In the genomic region with DNA sequence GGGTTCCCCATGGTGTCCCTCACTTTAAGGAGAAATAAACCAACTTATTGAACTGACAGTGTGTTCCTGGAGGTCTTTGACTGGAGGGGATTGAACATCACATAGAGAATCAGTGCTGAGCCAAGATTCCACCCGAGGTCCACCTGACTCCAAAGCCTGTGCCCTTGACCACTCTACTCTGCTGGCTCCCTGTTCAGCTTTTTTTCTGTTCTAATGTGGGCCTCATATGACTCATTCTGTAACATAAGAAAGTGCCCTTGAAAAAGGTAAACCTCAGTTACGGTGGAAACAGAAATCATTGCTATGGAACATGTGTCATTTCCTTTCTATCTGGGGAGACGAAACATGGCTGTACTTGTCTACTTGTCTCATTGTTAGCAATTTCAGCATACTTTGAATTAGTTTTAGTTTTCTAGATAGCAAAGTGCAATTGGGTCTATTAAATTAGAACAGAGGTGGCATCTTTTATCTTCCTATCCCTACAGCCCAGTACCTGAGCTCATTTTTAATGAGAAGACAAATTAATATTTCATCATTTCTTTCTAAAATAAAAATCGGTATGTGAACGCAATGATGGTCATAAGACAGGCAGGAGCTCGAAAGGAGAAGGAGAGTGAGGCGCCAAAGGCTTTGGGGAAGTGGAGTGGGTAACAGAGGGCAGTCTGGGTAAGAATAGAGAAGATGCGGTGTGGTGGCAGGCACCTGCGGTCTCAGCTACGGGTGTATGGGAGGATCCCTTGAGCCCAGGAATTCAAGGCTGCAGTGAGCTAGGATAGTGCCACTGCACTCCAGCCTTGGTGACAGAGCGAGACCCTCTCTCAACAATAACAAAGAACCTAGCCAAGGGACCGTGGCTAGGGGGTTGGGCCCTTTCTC, we compare ENCODE assay signal across 8 cellular contexts. TPM values are rescaled to one million over a fixed set of nuclear protein-coding genes. Genes with fewer than 3 reads are reported as not detected.
A peak's percentile ranks its signal among the peaks of the same experiment; 100 is the strongest.
DNase-seq lines count a peak whose midpoint lies in the region; ATAC-seq and TF ChIP-seq lines count a peak whose summit lies in the region.

No MANE protein-coding gene starts in this region.

- H2BK120ac ChIP-seq in mesenchymal stem cell (ENCODE audit: low read depth, low read length) = no peak overlapping the region

- H3K23ac ChIP-seq in mesenchymal stem cell (ENCODE audit: low read length in 2 of 2) = no peak overlapping the region

- no peaks in the 10 kb centered on the region for H3K27me3 ChIP-seq in mesenchymal stem cell (ENCODE audit: control insufficient read depth in 1 of 2, insufficient read depth in 1 of 2, low read length in 2 of 2)
- peaks cover 17% of the 10 kb centered on the region for H3K27me3 ChIP-seq in effector memory CD4-positive, alpha-beta T cell (replicated peaks; ENCODE audit: control insufficient read depth, insufficient read depth, low read length, poor library complexity, severe bottlenecking)

- no peaks in the 10 kb centered on the region for H3K9me3 Mint-ChIP-seq in activated naive CD8-positive, alpha-beta T cell (ENCODE audit: low read depth)

- peak overlapping the region in 1 of 2 experiments; percentile 45 for H2BK12ac ChIP-seq in mesenchymal stem cell (ENCODE audit: low read length in 2 of 2)

- H3K27ac Mint-ChIP-seq in activated naive CD8-positive, alpha-beta T cell = peak overlapping the region; percentile 46

- H4K91ac ChIP-seq in mesenchymal stem cell (ENCODE audit: low read length) = no peak overlapping the region

- peak; percentile 55 for ATAC-seq in GM21528 (IDR thresholded peaks at IDR 0.05; ENCODE audit: low FRiP score, unreplicated experiment)
- ATAC-seq in HG03575 (IDR thresholded peaks at IDR 0.05; ENCODE audit: extremely low read depth, insufficient number of reproducible peaks, low FRiP score, unreplicated experiment) = peak; percentile 69

- no peak overlapping the region for H3K14ac ChIP-seq in mesenchymal stem cell (ENCODE audit: low read length in 2 of 2)

- no peak overlapping the region for H4K8ac ChIP-seq in mesenchymal stem cell (ENCODE audit: low read length)

- peak overlapping the region; percentile 57 for H2AK5ac ChIP-seq in mesenchymal stem cell (ENCODE audit: low read length, severe bottlenecking)

- H3K9ac ChIP-seq in mesenchymal stem cell (ENCODE audit: low read length) = peak overlapping the region; percentile 92

- H3K4me1 ChIP-seq in mesenchymal stem cell (ENCODE audit: control insufficient read depth, insufficient read depth, low read depth, low read length) = peaks cover 13% of the 10 kb centered on the region
- H3K4me1 ChIP-seq in effector memory CD4-positive, alpha-beta T cell (ENCODE audit: control insufficient read depth, insufficient read depth, low read length, poor library complexity, severe bottlenecking) = peaks cover 14% of the 10 kb centered on the region

- H2BK5ac ChIP-seq in mesenchymal stem cell (ENCODE audit: low read depth, low read length, poor library complexity, severe bottlenecking) = no peak overlapping the region

- no peaks in the 10 kb centered on the region for H3K9me3 ChIP-seq in mesenchymal stem cell (ENCODE audit: control insufficient read depth, low read length)
- H3K9me3 ChIP-seq in effector memory CD4-positive, alpha-beta T cell (ENCODE audit: control insufficient read depth, low read length) = no peaks in the 10 kb centered on the region

- no peak for TF ChIP-seq CTCF in GM12864 (IDR thresholded peaks at IDR 0.05; ENCODE audit: low read depth, low read length, missing control alignments)

- no peaks in the 10 kb centered on the region for H3K36me3 ChIP-seq in mesenchymal stem cell (ENCODE audit: control insufficient read depth in 1 of 2, insufficient read depth in 2 of 2, low read depth in 1 of 2, low read length in 2 of 2)
- no peaks in the 10 kb centered on the region for H3K36me3 ChIP-seq in effector memory CD4-positive, alpha-beta T cell (ENCODE audit: control insufficient read depth, insufficient read depth, low read length)

- H2AFZ ChIP-seq in mesenchymal stem cell (ENCODE audit: low read depth, low read length) = no peak overlapping the region

- intact Hi-C loops in posterior cingulate gyrus (cut with DNase I) = loop anchor here (2.0 kb wide), 1 partner anchor 225 kb away; the partner anchor contains the start of gene OSBPL3

- peaks cover 24% of the 10 kb centered on the region for H3K27me3 Mint-ChIP-seq in activated naive CD8-positive, alpha-beta T cell

- peak overlapping the region; percentile 68 for H3K27ac ChIP-seq in mesenchymal stem cell (ENCODE audit: low read length, poor library complexity, severe bottlenecking)
- H3K27ac ChIP-seq in effector memory CD4-positive, alpha-beta T cell (ENCODE audit: insufficient read depth, low read length, poor library complexity, severe bottlenecking) = no peak overlapping the region

- no peak overlapping the region for H2BK15ac ChIP-seq in mesenchymal stem cell (ENCODE audit: low read depth, poor library complexity, severe bottlenecking)

- H3K4me3 Mint-ChIP-seq in activated naive CD8-positive, alpha-beta T cell = peak overlapping the region; percentile 84

- peaks cover 29% of the 10 kb centered on the region for H3K4me1 Mint-ChIP-seq in activated naive CD8-positive, alpha-beta T cell (ENCODE audit: low read depth)

- no peak overlapping the region for H3K4ac ChIP-seq in mesenchymal stem cell (ENCODE audit: low read depth in 1 of 2, low read length in 2 of 2)

- peaks cover 2% of the 10 kb centered on the region for H3K36me3 Mint-ChIP-seq in activated naive CD8-positive, alpha-beta T cell

- peak overlapping the region; percentile 75 for H3K4me3 ChIP-seq in GM12864 (ENCODE audit: low read depth, low read length)
- peak overlapping the region in 1 of 2 experiments; percentile 82 for H3K4me3 ChIP-seq in mesenchymal stem cell (ENCODE audit: insufficient read depth in 1 of 2, low read depth in 1 of 2, low read length in 2 of 2)
- no peak overlapping the region for H3K4me3 ChIP-seq in effector memory CD4-positive, alpha-beta T cell (ENCODE audit: insufficient read depth, low read depth, low read length, poor library complexity, severe bottlenecking)

- DNase-seq in GM12864 (ENCODE audit: low read depth) (peak; percentile 77), mesenchymal stem cell (peak; percentile 68), posterior cingulate gyrus (no peak), retina (no peak)
- DNase-seq in effector memory CD4-positive, alpha-beta T cell = no peak

- peak overlapping the region; percentile 5 for H3K18ac ChIP-seq in mesenchymal stem cell (ENCODE audit: low read depth in 1 of 2, low read length in 2 of 2)

- peaks cover 9% of the 10 kb centered on the region for H3K79me1 ChIP-seq in mesenchymal stem cell (replicated peaks; ENCODE audit: low read length, poor library complexity, severe bottlenecking)

- peak overlapping the region; percentile 34 for H3K4me2 ChIP-seq in mesenchymal stem cell (ENCODE audit: low read length, poor library complexity, severe bottlenecking)

- 71% methylated on average over 10 of the region's 12 CpGs for WGBS in mesenchymal stem cell

RNA-seq across cellular contexts. Expression of gene GSDME, which starts 1.5 kb away (rescaled TPM):
- polyA plus RNA-seq in mesenchymal stem cell (2013, experiment 1 of 2) = 21.3 TPM
- polyA plus RNA-seq in mesenchymal stem cell (2013, experiment 2 of 2) = 21.1 TPM

Comparison
In these comparisons a context has a peak if more than half of its experiments do, and no peak if none do; other contexts are left out.
1. DNase-seq: peak in GM12864 (single experiment) and mesenchymal stem cell (single experiment); none in effector memory CD4-positive, alpha-beta T cell (0 of 3), posterior cingulate gyrus (0 of 10) and retina (single experiment).